ENCODE assay signal across 20 cellular contexts in the genomic region with DNA sequence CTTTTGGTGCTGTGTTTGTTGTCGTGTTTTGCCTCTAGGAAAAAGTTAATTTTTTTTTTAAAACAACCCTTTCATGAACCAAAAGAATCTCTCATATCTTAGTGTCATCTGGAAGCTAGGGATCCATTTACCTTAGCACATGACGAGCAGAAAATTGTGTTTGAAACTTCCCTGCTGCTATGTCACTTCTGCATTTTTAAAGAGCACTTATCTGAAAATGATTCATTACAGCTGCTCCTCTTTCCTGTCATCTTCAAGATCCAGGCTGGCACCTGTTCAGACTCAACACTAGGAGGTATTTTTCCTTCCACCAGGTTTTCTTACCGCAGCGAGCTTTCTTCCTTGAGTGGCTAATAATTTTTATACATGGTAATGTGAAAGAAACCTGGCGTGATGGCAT.
DNase-seq lines count a peak whose midpoint lies in the region; ATAC-seq, FAIRE-seq and TF ChIP-seq lines count a peak whose summit lies in the region.
"Had no signal": no experiment of that assay in that cellular context is flagged by ENCODE, and none has a peak within 500 bp of the region (broad histone marks: within the 10 kb centered on the region; RNA-seq: fewer than 3 reads in every experiment).

No MANE protein-coding gene starts in this region.

- no peak for FAIRE-seq in K562 (lab: Jason Lieb, UNC)
- no peak for FAIRE-seq in GM19239 (lab: Jason Lieb, UNC)
- FAIRE-seq: D721Med had no signal

- no peaks in the 10 kb centered on the region for H3K79me2 ChIP-seq in K562 (ENCODE audit: control insufficient read depth, insufficient read depth, low read length)

- no peak overlapping the region for H3K9ac ChIP-seq in K562 (ENCODE audit: insufficient read depth in 1 of 2, low read depth in 2 of 2, low read length in 2 of 2)

- intact Hi-C loops in K562 (cut with micrococcal nuclease) = no loop called here

- peaks cover 30% of the 10 kb centered on the region for H3K27me3 Mint-ChIP-seq in stimulated activated memory B cell treated with anti-CD40 and anti-IgM and Interleukin-4, amounts not matched to agents 10 μg/mL and 1 μg/mL and 100 μg/mL, for 72 hours
- peaks cover 41% of the 10 kb centered on the region for H3K27me3 Mint-ChIP-seq in T-helper 17 cell

- CTCF ChIA-PET in K562 (lab: Yijun Ruan, JAX; ENCODE audit: low intra/inter-chr PET ratio) = no interaction called here

- POLR2A ChIA-PET in K562 (lab: Yijun Ruan, JAX) = no interaction called here

- H3K4me3 Mint-ChIP-seq in stimulated activated memory B cell treated with anti-CD40 and anti-IgM and Interleukin-4, amounts not matched to agents 10 μg/mL and 1 μg/mL and 100 μg/mL, for 72 hours = no peak overlapping the region
- no peak overlapping the region for H3K4me3 Mint-ChIP-seq in T-helper 17 cell
- H3K4me3 Mint-ChIP-seq: CD8-positive, alpha-beta T cell; H9 had no signal

- peak overlapping the region; percentile 34 for H3K27ac Mint-ChIP-seq in stimulated activated memory B cell treated with anti-CD40 and anti-IgM and Interleukin-4, amounts not matched to agents 10 μg/mL and 1 μg/mL and 100 μg/mL, for 72 hours
- H3K27ac Mint-ChIP-seq in T-helper 17 cell = no peak overlapping the region
- H3K27ac Mint-ChIP-seq: CD8-positive, alpha-beta T cell had no signal

- H4K20me1 ChIP-seq in K562 (replicated peaks; ENCODE audit: control insufficient read depth, insufficient read depth, low read length) = no peaks in the 10 kb centered on the region

- no peak for TF ChIP-seq CTCF in K562 (IDR thresholded peaks at IDR 0.05 in 2 of 3, conservative IDR thresholded peaks at IDR 0.05 in 1 of 3; ENCODE audit: insufficient read depth in 2 of 3, low read depth in 1 of 3, low read length in 3 of 3)

- TF ChIP-seq RAD21 in K562 (CRISPR knock-in tag; conservative IDR thresholded peaks at IDR 0.05 in 1 of 2, IDR thresholded peaks at IDR 0.05 in 1 of 2) = no peak

- in situ Hi-C loops in K562 (cut with MboI) = no loop called here

- no peaks in the 10 kb centered on the region for H3K9me3 Mint-ChIP-seq in stimulated activated memory B cell treated with anti-CD40 and anti-IgM and Interleukin-4, amounts not matched to agents 10 μg/mL and 1 μg/mL and 100 μg/mL, for 72 hours
- H3K9me3 Mint-ChIP-seq: CD8-positive, alpha-beta T cell had no signal

- no peak for TF ChIP-seq EP300 in K562 (IDR thresholded peaks at IDR 0.05; ENCODE audit: low read length)

- no peaks in the 10 kb centered on the region for H3K4me1 Mint-ChIP-seq in stimulated activated memory B cell treated with anti-CD40 and anti-IgM and Interleukin-4, amounts not matched to agents 10 μg/mL and 1 μg/mL and 100 μg/mL, for 72 hours
- peaks cover 2% of the 10 kb centered on the region for H3K4me1 Mint-ChIP-seq in T-helper 17 cell

- H3K9me3 ChIP-seq in K562 (replicated peaks; ENCODE audit: control insufficient read depth, insufficient read depth, low read depth, low read length) = no peaks in the 10 kb centered on the region
- no peaks in the 10 kb centered on the region for H3K9me3 ChIP-seq in T-helper 17 cell (ENCODE audit: control insufficient read depth, low read length, poor library complexity, severe bottlenecking)
- H3K9me3 ChIP-seq: SJCRH30 had no signal

- peaks cover 3 to 8% of the 10 kb centered on the region in 2 experiments; a peak in 2 of 5 replicates for H3K27me3 ChIP-seq in K562 (ENCODE audit: control insufficient read depth in 2 of 2, insufficient read depth in 2 of 2, low read length in 2 of 2)
- H3K27me3 ChIP-seq: SJCRH30 had no signal

- no peaks in the 10 kb centered on the region for H3K36me3 Mint-ChIP-seq in stimulated activated memory B cell treated with anti-CD40 and anti-IgM and Interleukin-4, amounts not matched to agents 10 μg/mL and 1 μg/mL and 100 μg/mL, for 72 hours
- no peaks in the 10 kb centered on the region for H3K36me3 Mint-ChIP-seq in T-helper 17 cell (ENCODE audit: low read depth)
- H3K36me3 Mint-ChIP-seq: CD8-positive, alpha-beta T cell had no signal

- no peaks in the 10 kb centered on the region for H3K9me1 ChIP-seq in K562 (ENCODE audit: control insufficient read depth, insufficient read depth, low read length)

- no peak overlapping the region for H3K4me3 ChIP-seq in K562
- H3K4me3 ChIP-seq: SJCRH30 had no signal

- ATAC-seq in K562 (no peak), T-helper 17 cell (no peak)
- ATAC-seq in stimulated activated memory B cell treated with anti-CD40 and anti-IgM and Interleukin-4, amounts not matched to agents 10 μg/mL and 1 μg/mL and 100 μg/mL, for 72 hours = peak; percentile 39
- ATAC-seq: CD8-positive, alpha-beta T cell; PC-3 had no signal

- no peak overlapping the region for H2AFZ ChIP-seq in K562 (ENCODE audit: low read depth, low read length)

- H3K4me1 ChIP-seq in K562 (replicated peaks in 1 of 2; ENCODE audit: control insufficient read depth in 2 of 2, insufficient read depth in 2 of 2, low read length in 2 of 2) = no peaks in the 10 kb centered on the region

- peak; percentile 32 for DNase-seq in NCI-H2227 (lab: John Stamatoyannopoulos, UW; ENCODE audit: unreplicated experiment)
- DNase-seq in NCI-H2227 treated with DMSO at 0.1 percent for 48 hours (lab: John Stamatoyannopoulos, UW) = no peak
- peak; percentile 20 to 65 for DNase-seq in NCI-H524 (lab: John Stamatoyannopoulos, UW)
- DNase-seq in K562 (ENCODE audit: extremely low read depth in 1 of 4, low spot score in 3 of 4) = no peak
- no peak for DNase-seq in GM19239 (ENCODE audit: insufficient read length, low spot score)
- DNase-seq in T-helper 17 cell = no peak
- DNase-seq in islet precursor cell = no peak
- DNase-seq: 8988T; CD8-positive, alpha-beta T cell; GF-D8; H9; Karpas-422; NCI-H1105; NCI-H187 treated with DMSO at 0.1 percent for 48 hours; NCI-H69; PC-3; SJCRH30; SW 1271 had no signal

- no peaks in the 10 kb centered on the region for H3K36me3 ChIP-seq in K562 (ENCODE audit: control insufficient read depth, insufficient read depth, low read length)
- H3K36me3 ChIP-seq: SJCRH30 had no signal

- BruUV-seq in K562 (replicated peaks; lab: Mats Ljungman, UMichigan) = no TSS peak

- no peak overlapping the region for H3K27ac ChIP-seq in K562 (ENCODE audit: extremely low read depth, low read depth, low read length)
- H3K27ac ChIP-seq: SJCRH30 had no signal

- no peak overlapping the region for H3K4me2 ChIP-seq in K562 (ENCODE audit: insufficient read depth, low read length)

- 2% methylated on average over 5 of the region's 5 CpGs for WGBS in K562 (ENCODE audit: insufficient coverage, low coverage, missing lambda C conversion rate)

- no peak for TF ChIP-seq POLR2A in K562 (conservative IDR thresholded peaks at IDR 0.05)

TF ChIP-seq in K562, 482 proteins besides CTCF, POLR2A, EP300 and RAD21:
- TF ChIP-seq MEIS2 (IDR thresholded peaks at IDR 0.05; ENCODE audit: partially characterized antibody) = peak; percentile 6
- TF ChIP-seq BRD4 (IDR thresholded peaks at IDR 0.05) = no peak
- TF ChIP-seq ERF (CRISPR knock-in tag; IDR thresholded peaks at IDR 0.05) = no peak

Comparison
In these comparisons a context has a peak if more than half of its experiments do, and no peak if none do; other contexts are left out.
1. DNase-seq: peak in NCI-H2227 (single experiment) and NCI-H524 (2 of 2); none in NCI-H2227 treated with DMSO at 0.1 percent for 48 hours (single experiment), K562 (0 of 4), GM19239 (single experiment), T-helper 17 cell (0 of 3) and islet precursor cell (single experiment).